Comparison of ENCODE assay signal across 23 cellular contexts in the genomic region with DNA sequence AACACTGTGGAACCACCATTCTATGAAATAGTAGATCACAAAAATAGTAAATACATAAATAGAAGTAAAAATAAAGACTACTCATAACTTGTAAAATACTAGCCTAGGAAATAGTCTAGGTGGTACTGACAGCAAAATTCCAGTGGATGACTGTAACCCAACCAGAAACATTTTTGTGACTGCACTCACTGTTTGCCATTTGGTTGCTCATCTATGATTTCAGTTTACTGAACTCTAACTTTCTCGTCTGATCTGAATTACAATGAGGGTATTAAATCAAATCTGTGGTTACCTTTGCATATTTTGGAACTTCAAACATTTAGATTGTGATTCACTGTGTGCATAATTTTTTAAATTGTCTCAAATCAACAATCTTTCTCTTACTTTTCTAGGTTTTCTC.
DNase-seq lines count a peak whose midpoint lies in the region; ATAC-seq, FAIRE-seq and TF ChIP-seq lines count a peak whose summit lies in the region.
"Had no signal": no experiment of that assay in that cellular context is flagged by ENCODE, and none has a peak within 500 bp of the region (broad histone marks: within the 10 kb centered on the region; RNA-seq: fewer than 3 reads in every experiment).

No MANE protein-coding gene starts in this region.

- peak; percentile 9 to 55 for DNase-seq in A549 (ENCODE audit: low read depth in 1 of 2, low spot score in 1 of 2)
- DNase-seq in HFFc6: peak; percentile 86
- DNase-seq in foreskin fibroblast: peak; percentile 48 to 76
- no peak for DNase-seq in stimulated activated naive CD8-positive, alpha-beta T cell treated with anti-CD3 and anti-CD28 coated beads, Interleukin-15, amount 100 ng/mL, for 72 hours
- DNase-seq in stimulated activated CD4-positive, alpha-beta T cell treated with anti-CD3 and anti-CD28 coated beads, Interleukin-2, amount 100 ng/mL, for 48 hours: no peak
- no peak for DNase-seq in esophagus muscularis mucosa (ENCODE audit: extremely low spot score)
- no peak for DNase-seq in kidney
- DNase-seq: activated CD4-positive, alpha-beta T cell treated with anti-CD3 and anti-CD28 coated beads for 1 hour; activated CD8-positive, alpha-beta memory T cell treated with anti-CD3 and anti-CD28 coated beads, Interleukin-2, amount 50 U/mL, for 4 hours; activated gamma-delta T cell treated with Interleukin-2 at 50 U/mL for 16 hours; anterior cingulate cortex; CD4-positive, alpha-beta memory T cell; cortex of kidney; DMS79; head of caudate nucleus; mesendoderm; NCI-H1930; NCI-H510A; stimulated activated naive B cell treated with anti-CD40 and anti-IgM and Interleukin-4, amounts not matched to agents 10 μg/mL and 1 μg/mL and 100 μg/mL, for 72 hours; T1000 had no signal

- FAIRE-seq in A549 (lab: Jason Lieb, UNC) (peak; percentile 36), kidney (lab: Jason Lieb, UNC) (no peak)
- FAIRE-seq: A204.1 had no signal

- ATAC-seq in A549 (peak; percentile 69 to 86; a peak in 3 of 6 replicates), SK-N-SH treated with all-trans-retinoic acid at 6 μM for 48 hours (peak; percentile 90)
- no peak for ATAC-seq in stimulated activated naive CD8-positive, alpha-beta T cell treated with anti-CD3 and anti-CD28 coated beads, Interleukin-15, amount 100 ng/mL, for 72 hours
- ATAC-seq: stimulated activated naive B cell treated with anti-CD40 and anti-IgM and Interleukin-4, amounts not matched to agents 10 μg/mL and 1 μg/mL and 100 μg/mL, for 72 hours had no signal

- H3K9me3 ChIP-seq in A549 (no peaks in the 10 kb centered on the region), esophagus muscularis mucosa (no peaks in the 10 kb centered on the region), kidney (ENCODE audit: control insufficient read depth in 1 of 2, low read length in 2 of 2) (no peaks in the 10 kb centered on the region)

- no peak for TF ChIP-seq POLR2A in A549 (IDR thresholded peaks at IDR 0.05; ENCODE audit: low read length)
- TF ChIP-seq POLR2A in esophagus muscularis mucosa (IDR thresholded peaks at IDR 0.05; ENCODE audit: low read depth): no peak

- H3K9me3 Mint-ChIP-seq in HFFc6: no peaks in the 10 kb centered on the region
- no peaks in the 10 kb centered on the region for H3K9me3 Mint-ChIP-seq in stimulated activated naive CD8-positive, alpha-beta T cell treated with anti-CD3 and anti-CD28 coated beads, Interleukin-15, amount 100 ng/mL, for 72 hours
- H3K9me3 Mint-ChIP-seq: CD4-positive, alpha-beta memory T cell; stimulated activated naive B cell treated with anti-CD40 and anti-IgM and Interleukin-4, amounts not matched to agents 10 μg/mL and 1 μg/mL and 100 μg/mL, for 72 hours; type B pancreatic cell had no signal

- peaks cover 51% of the 10 kb centered on the region for H3K4me1 ChIP-seq in A549
- H3K4me1 ChIP-seq in esophagus muscularis mucosa: no peaks in the 10 kb centered on the region
- H3K4me1 ChIP-seq in kidney (ENCODE audit: control insufficient read depth in 1 of 2, insufficient read depth in 1 of 2, low read depth in 1 of 2, low read length in 2 of 2): no peaks in the 10 kb centered on the region

- H3K27ac ChIP-seq in A549 (peak overlapping the region; percentile 65 to 81; a peak in 4 of 6 replicates), esophagus muscularis mucosa (replicated peaks in 1 of 4) (no peak overlapping the region), kidney (ENCODE audit: low read depth in 2 of 2, low read length in 2 of 2) (no peak overlapping the region)

- peak overlapping the region; percentile 32 for H3K27ac Mint-ChIP-seq in HFFc6
- H3K27ac Mint-ChIP-seq in stimulated activated naive CD8-positive, alpha-beta T cell treated with anti-CD3 and anti-CD28 coated beads, Interleukin-15, amount 100 ng/mL, for 72 hours: no peak overlapping the region
- H3K27ac Mint-ChIP-seq: CD4-positive, alpha-beta memory T cell; stimulated activated naive B cell treated with anti-CD40 and anti-IgM and Interleukin-4, amounts not matched to agents 10 μg/mL and 1 μg/mL and 100 μg/mL, for 72 hours; type B pancreatic cell had no signal

- POLR2A ChIA-PET in A549 (lab: Yijun Ruan, JAX): no interaction called here

- H3K4me2 ChIP-seq in A549: peak overlapping the region; percentile 57

- peak; percentile 37 to 66; a peak in 1 of 5 replicates for TF ChIP-seq EP300 in A549 (IDR thresholded peaks at IDR 0.05)
- TF ChIP-seq EP300 in esophagus muscularis mucosa (IDR thresholded peaks at IDR 0.05): no peak

- H3K4me1 Mint-ChIP-seq in HFFc6 (ENCODE audit: low read depth): peaks cover 67% of the 10 kb centered on the region
- peaks cover under 1% of the 10 kb centered on the region for H3K4me1 Mint-ChIP-seq in stimulated activated naive CD8-positive, alpha-beta T cell treated with anti-CD3 and anti-CD28 coated beads, Interleukin-15, amount 100 ng/mL, for 72 hours
- H3K4me1 Mint-ChIP-seq: CD4-positive, alpha-beta memory T cell; stimulated activated naive B cell treated with anti-CD40 and anti-IgM and Interleukin-4, amounts not matched to agents 10 μg/mL and 1 μg/mL and 100 μg/mL, for 72 hours had no signal

- H3K27me3 Mint-ChIP-seq in HFFc6 (ENCODE audit: insufficient read depth): no peaks in the 10 kb centered on the region; the same call in 1 of the 2 replicates
- no peaks in the 10 kb centered on the region for H3K27me3 Mint-ChIP-seq in stimulated activated naive CD8-positive, alpha-beta T cell treated with anti-CD3 and anti-CD28 coated beads, Interleukin-15, amount 100 ng/mL, for 72 hours
- H3K27me3 Mint-ChIP-seq: CD4-positive, alpha-beta memory T cell; stimulated activated naive B cell treated with anti-CD40 and anti-IgM and Interleukin-4, amounts not matched to agents 10 μg/mL and 1 μg/mL and 100 μg/mL, for 72 hours; type B pancreatic cell had no signal

- H3K36me3 ChIP-seq in esophagus muscularis mucosa: no peaks in the 10 kb centered on the region
- H3K36me3 ChIP-seq in kidney (ENCODE audit: control insufficient read depth in 1 of 2, insufficient read depth in 2 of 2, low read length in 2 of 2): no peaks in the 10 kb centered on the region

- no peak for TF ChIP-seq RAD21 in A549 (conservative IDR thresholded peaks at IDR 0.05 in 1 of 2, IDR thresholded peaks at IDR 0.05 in 1 of 2)

- H3K9ac ChIP-seq in kidney (ENCODE audit: low read length in 2 of 2): no peak overlapping the region

- CTCF ChIA-PET in A549 (lab: Yijun Ruan, JAX): interaction anchor here (1.1 kb wide), 1 partner anchor 8 kb away, joined by 3 read pairs; no protein-coding TSS in a partner anchor

- H3K36me3 Mint-ChIP-seq in HFFc6 (ENCODE audit: low read depth): no peaks in the 10 kb centered on the region; the same call in 1 of the 2 replicates
- H3K36me3 Mint-ChIP-seq: CD4-positive, alpha-beta memory T cell; stimulated activated naive B cell treated with anti-CD40 and anti-IgM and Interleukin-4, amounts not matched to agents 10 μg/mL and 1 μg/mL and 100 μg/mL, for 72 hours; type B pancreatic cell had no signal

- H3K4me3 Mint-ChIP-seq in HFFc6: peak overlapping the region; percentile 20; the same call in 1 of the 2 replicates
- H3K4me3 Mint-ChIP-seq in stimulated activated naive CD8-positive, alpha-beta T cell treated with anti-CD3 and anti-CD28 coated beads, Interleukin-15, amount 100 ng/mL, for 72 hours: no peak overlapping the region
- H3K4me3 Mint-ChIP-seq: CD4-positive, alpha-beta memory T cell; stimulated activated naive B cell treated with anti-CD40 and anti-IgM and Interleukin-4, amounts not matched to agents 10 μg/mL and 1 μg/mL and 100 μg/mL, for 72 hours; type B pancreatic cell had no signal

- H3K4me3 ChIP-seq in A549: no peak overlapping the region
- no peak overlapping the region for H3K4me3 ChIP-seq in foreskin fibroblast (ENCODE audit: low read depth in 1 of 2, low read length in 2 of 2)
- H3K4me3 ChIP-seq in esophagus muscularis mucosa: no peak overlapping the region
- H3K4me3 ChIP-seq in kidney (ENCODE audit: low read length in 2 of 2): no peak overlapping the region

- H3K27me3 ChIP-seq in esophagus muscularis mucosa: no peaks in the 10 kb centered on the region

- TF ChIP-seq CTCF in A549 (IDR thresholded peaks at IDR 0.05): no peak
- no peak for TF ChIP-seq CTCF in HFFc6 (IDR thresholded peaks at IDR 0.05)
- TF ChIP-seq CTCF in foreskin fibroblast (IDR thresholded peaks at IDR 0.05; ENCODE audit: low read depth, low read length): no peak
- no peak for TF ChIP-seq CTCF in esophagus muscularis mucosa (IDR thresholded peaks at IDR 0.05)
- no peak for TF ChIP-seq CTCF in kidney (IDR thresholded peaks at IDR 0.05; ENCODE audit: borderline replicate concordance, extremely low read depth, insufficient read depth)

- 4% methylated on average over 1 of the region's 1 CpG for WGBS in A549 (ENCODE audit: missing lambda C conversion rate)
- 79% methylated on average over 1 of the region's 1 CpG for WGBS in esophagus muscularis mucosa

- intact Hi-C loops in esophagus muscularis mucosa (cut with DNase I): no loop called here
- intact Hi-C loops in kidney (cut with DNase I): no loop called here

TF ChIP-seq in A549, 52 proteins besides CTCF, POLR2A, EP300 and RAD21 (continues in another document):
- no peak for TF ChIP-seq RFX5 (IDR thresholded peaks at IDR 0.05)
- TF ChIP-seq BHLHE40 (IDR thresholded peaks at IDR 0.05; ENCODE audit: low read depth, low read length): no peak
- no peak for TF ChIP-seq HDAC2 (IDR thresholded peaks at IDR 0.05)
- no peak for TF ChIP-seq POLR2AphosphoS2 (conservative IDR thresholded peaks at IDR 0.05; ENCODE audit: low read length)
- TF ChIP-seq RCOR1 (IDR thresholded peaks at IDR 0.05; ENCODE audit: low read depth, low read length): no peak
- no peak for TF ChIP-seq KDM1A (IDR thresholded peaks at IDR 0.05; ENCODE audit: low read depth)
- TF ChIP-seq ZSCAN20 (CRISPR knock-in tag; IDR thresholded peaks at IDR 0.05): no peak

TF ChIP-seq in SK-N-SH treated with all-trans-retinoic acid at 6 μM for 48 hours, 23 proteins besides CTCF, POLR2A, EP300 and RAD21 (continues in another document):
- TF ChIP-seq ARNTL (CRISPR knock-in tag; IDR thresholded peaks at IDR 0.05; ENCODE audit: borderline replicate concordance, low read depth): no peak
- TF ChIP-seq ZC3H10 (CRISPR knock-in tag; IDR thresholded peaks at IDR 0.05): no peak
- TF ChIP-seq SNAI2 (CRISPR knock-in tag; IDR thresholded peaks at IDR 0.05): no peak
- no peak for TF ChIP-seq BACH2 (CRISPR knock-in tag; IDR thresholded peaks at IDR 0.05; ENCODE audit: borderline replicate concordance)
- TF ChIP-seq PPARA (CRISPR knock-in tag; IDR thresholded peaks at IDR 0.05; ENCODE audit: borderline replicate concordance): no peak

Comparison
In these comparisons a context has a peak if more than half of its experiments do, and no peak if none do; other contexts are left out.
1. DNase-seq: peak in A549 (2 of 2), HFFc6 (single experiment) and foreskin fibroblast (2 of 2); none in stimulated activated naive CD8-positive, alpha-beta T cell treated with anti-CD3 and anti-CD28 coated beads, Interleukin-15, amount 100 ng/mL, for 72 hours (0 of 2), stimulated activated CD4-positive, alpha-beta T cell treated with anti-CD3 and anti-CD28 coated beads, Interleukin-2, amount 100 ng/mL, for 48 hours (0 of 2), esophagus muscularis mucosa (single experiment) and kidney (single experiment).
2. H3K27ac ChIP-seq: peak in A549 (2 of 2); none in esophagus muscularis mucosa (0 of 4) and kidney (0 of 2).